ENCODE assay signal across 8 cellular contexts in the genomic region with DNA sequence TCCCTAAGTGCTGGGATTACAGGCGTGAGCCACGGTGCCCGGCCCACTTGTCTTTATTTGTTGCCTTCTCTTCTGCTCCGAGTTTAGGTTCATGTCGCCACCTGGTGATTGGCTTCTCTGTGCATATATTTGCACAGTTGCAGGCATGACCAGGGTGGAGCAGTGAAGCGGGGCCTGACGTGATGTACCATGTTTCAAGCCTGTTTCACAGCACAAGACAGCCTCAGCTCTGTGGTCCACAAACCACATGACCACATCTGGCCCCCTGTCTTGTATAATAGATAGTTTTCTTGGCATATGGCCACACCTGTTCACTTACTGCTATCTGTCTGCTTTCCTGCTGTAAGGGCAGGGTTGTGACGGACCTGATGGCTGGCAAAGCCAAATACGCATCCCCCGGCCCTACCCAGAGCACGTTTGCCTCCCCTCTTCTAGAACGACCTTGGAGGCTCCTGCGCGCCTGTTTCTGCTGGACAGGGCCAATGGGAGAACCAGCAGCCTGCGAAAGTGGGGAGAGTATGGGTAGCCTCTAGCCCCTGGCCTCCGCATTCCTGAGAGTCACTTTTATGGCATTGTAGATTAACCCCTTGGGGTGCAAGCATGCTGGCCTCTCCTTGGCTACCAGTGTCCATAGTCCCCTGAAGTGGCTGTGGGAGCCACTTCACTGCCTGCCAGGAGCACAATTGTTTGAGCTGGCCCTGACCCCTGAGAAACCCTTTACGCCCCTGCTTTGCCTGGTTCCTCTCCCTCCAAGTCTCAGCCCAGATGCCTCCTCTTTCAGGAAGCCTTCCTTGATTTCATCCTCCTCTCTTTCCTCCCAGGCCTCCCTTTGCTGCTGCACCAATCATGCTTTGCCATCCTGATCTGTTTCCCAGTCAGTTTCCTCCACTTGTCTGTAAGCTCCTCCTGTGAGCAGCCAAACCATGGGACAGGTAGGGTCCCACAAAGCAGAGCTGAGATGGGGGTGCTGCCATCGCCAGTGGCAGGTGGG. TPM values are rescaled to one million over a fixed set of nuclear protein-coding genes. Genes with fewer than 3 reads are reported as not detected.
A peak's percentile ranks its signal among the peaks of the same experiment; 100 is the strongest.
DNase-seq lines count a peak whose midpoint lies in the region; ATAC-seq lines count a peak whose summit lies in the region.

No MANE protein-coding gene starts in this region.

- H3K9me3 Mint-ChIP-seq in activated T-helper 2 cell treated with anti-CD3 and anti-CD28 coated beads, Interferon-gamma antibody, Interleukin-2, Interleukin-4, amounts not matched to agents 10 μg/mL and 5 μg/mL and 100 μg/mL, durations not matched to agents 14 hours and 24 hours and 36 hours = no peaks in the 10 kb centered on the region

- H3K27ac Mint-ChIP-seq in activated T-helper 2 cell treated with anti-CD3 and anti-CD28 coated beads, Interferon-gamma antibody, Interleukin-2, Interleukin-4, amounts not matched to agents 10 μg/mL and 5 μg/mL and 100 μg/mL, durations not matched to agents 14 hours and 24 hours and 36 hours = no peak overlapping the region

- H3K4me1 Mint-ChIP-seq in activated T-helper 2 cell treated with anti-CD3 and anti-CD28 coated beads, Interferon-gamma antibody, Interleukin-2, Interleukin-4, amounts not matched to agents 10 μg/mL and 5 μg/mL and 100 μg/mL, durations not matched to agents 14 hours and 24 hours and 36 hours (ENCODE audit: low read depth) = no peaks in the 10 kb centered on the region

- H3K4me3 Mint-ChIP-seq in activated T-helper 2 cell treated with anti-CD3 and anti-CD28 coated beads, Interferon-gamma antibody, Interleukin-2, Interleukin-4, amounts not matched to agents 10 μg/mL and 5 μg/mL and 100 μg/mL, durations not matched to agents 14 hours and 24 hours and 36 hours (ENCODE audit: low read depth) = no peak overlapping the region

- H3K27me3 Mint-ChIP-seq in activated T-helper 2 cell treated with anti-CD3 and anti-CD28 coated beads, Interferon-gamma antibody, Interleukin-2, Interleukin-4, amounts not matched to agents 10 μg/mL and 5 μg/mL and 100 μg/mL, durations not matched to agents 14 hours and 24 hours and 36 hours (ENCODE audit: low read depth) = peaks cover 7% of the 10 kb centered on the region

- intact Hi-C loops in activated T-helper 2 cell treated with anti-CD3 and anti-CD28 coated beads, Interferon-gamma antibody, Interleukin-2, Interleukin-4, amounts not matched to agents 10 μg/mL and 5 μg/mL and 100 μg/mL, durations not matched to agents 14 hours and 24 hours and 36 hours (cut with micrococcal nuclease) = no loop called here

- no peaks in the 10 kb centered on the region for H3K36me3 Mint-ChIP-seq in activated T-helper 2 cell treated with anti-CD3 and anti-CD28 coated beads, Interferon-gamma antibody, Interleukin-2, Interleukin-4, amounts not matched to agents 10 μg/mL and 5 μg/mL and 100 μg/mL, durations not matched to agents 14 hours and 24 hours and 36 hours (ENCODE audit: low read depth)

- peak; percentile 69 for DNase-seq in DMS153 (lab: John Stamatoyannopoulos, UW)
- peak; percentile 73 for DNase-seq in NCI-H2029 treated with DMSO at 0.1 percent for 48 hours (lab: John Stamatoyannopoulos, UW)
- peak; percentile 18 for DNase-seq in activated CD4-positive, alpha-beta T cell treated with anti-CD3 and anti-CD28 coated beads, Interleukin-2, amount 50 U/mL, for 1 hour
- DNase-seq in iris pigment epithelial cell (ENCODE audit: low read depth) = peak; percentile 70
- DNase-seq in activated effector memory CD4-positive, alpha-beta T cell treated with anti-CD3 and anti-CD28 coated beads, Interleukin-2, amount 50 U/mL, for 16 hours = no peak
- DNase-seq in activated T-helper 2 cell treated with anti-CD3 and anti-CD28 coated beads, Interferon-gamma antibody, Interleukin-2, Interleukin-4, amounts not matched to agents 10 μg/mL and 5 μg/mL and 100 μg/mL, durations not matched to agents 14 hours and 24 hours and 36 hours (ENCODE audit: low spot score) = no peak

- peak; percentile 78 for ATAC-seq in GM18873 (IDR thresholded peaks at IDR 0.05; ENCODE audit: low FRiP score, unreplicated experiment)
- peak; percentile 60 for ATAC-seq in HG03025 (IDR thresholded peaks at IDR 0.05; ENCODE audit: low FRiP score, unreplicated experiment)

RNA-seq across cellular contexts. Expression of a gene that starts 6.0 kb away (rescaled TPM):
- 14.2 and 14.8 TPM in 2 replicates for total RNA-seq in activated T-helper 2 cell treated with anti-CD3 and anti-CD28 coated beads, Interferon-gamma antibody, Interleukin-2, Interleukin-4, amounts not matched to agents 10 μg/mL and 5 μg/mL and 100 μg/mL, durations not matched to agents 14 hours and 24 hours and 36 hours

RNA-seq across cellular contexts. Expression of a gene that starts 34.4 kb away (rescaled TPM):
- 0.32 and 0.60 TPM in 2 replicates for total RNA-seq in activated T-helper 2 cell treated with anti-CD3 and anti-CD28 coated beads, Interferon-gamma antibody, Interleukin-2, Interleukin-4, amounts not matched to agents 10 μg/mL and 5 μg/mL and 100 μg/mL, durations not matched to agents 14 hours and 24 hours and 36 hours

Comparison
In these comparisons a context has a peak if more than half of its experiments do, and no peak if none do; other contexts are left out.
1. DNase-seq: peak in DMS153 (single experiment), NCI-H2029 treated with DMSO at 0.1 percent for 48 hours (single experiment), activated CD4-positive, alpha-beta T cell treated with anti-CD3 and anti-CD28 coated beads, Interleukin-2, amount 50 U/mL, for 1 hour (single experiment) and iris pigment epithelial cell (single experiment); none in activated effector memory CD4-positive, alpha-beta T cell treated with anti-CD3 and anti-CD28 coated beads, Interleukin-2, amount 50 U/mL, for 16 hours (single experiment) and activated T-helper 2 cell treated with anti-CD3 and anti-CD28 coated beads, Interferon-gamma antibody, Interleukin-2, Interleukin-4, amounts not matched to agents 10 μg/mL and 5 μg/mL and 100 μg/mL, durations not matched to agents 14 hours and 24 hours and 36 hours (single experiment).